In genomic region chr5:57434683-57435082, GRCh38 we compare ENCODE assay signal across 1 cellular context.
TF ChIP-seq lines count a peak whose summit lies in the region.

No MANE protein-coding gene starts in this region.

TF ChIP-seq in SK-N-SH, 30 proteins besides CTCF, POLR2A, EP300 and RAD21 (continued from another document):
- TF ChIP-seq CHD2 (IDR thresholded peaks at IDR 0.05; ENCODE audit: low read length, partially characterized antibody), result no peak
- no peak for TF ChIP-seq TCF12 (IDR thresholded peaks at IDR 0.05)
- TF ChIP-seq IRF3 (IDR thresholded peaks at IDR 0.05; ENCODE audit: low read depth, low read length), result no peak
- TF ChIP-seq SMC3 (IDR thresholded peaks at IDR 0.05; ENCODE audit: low read depth, low read length), result no peak
- no peak for TF ChIP-seq NRF1 (IDR thresholded peaks at IDR 0.05; ENCODE audit: low read depth, low read length)
- TF ChIP-seq YY1 (IDR thresholded peaks at IDR 0.05; ENCODE audit: low read depth), result no peak
